8 cellular contexts compared by ENCODE assay signal in the genomic region with DNA sequence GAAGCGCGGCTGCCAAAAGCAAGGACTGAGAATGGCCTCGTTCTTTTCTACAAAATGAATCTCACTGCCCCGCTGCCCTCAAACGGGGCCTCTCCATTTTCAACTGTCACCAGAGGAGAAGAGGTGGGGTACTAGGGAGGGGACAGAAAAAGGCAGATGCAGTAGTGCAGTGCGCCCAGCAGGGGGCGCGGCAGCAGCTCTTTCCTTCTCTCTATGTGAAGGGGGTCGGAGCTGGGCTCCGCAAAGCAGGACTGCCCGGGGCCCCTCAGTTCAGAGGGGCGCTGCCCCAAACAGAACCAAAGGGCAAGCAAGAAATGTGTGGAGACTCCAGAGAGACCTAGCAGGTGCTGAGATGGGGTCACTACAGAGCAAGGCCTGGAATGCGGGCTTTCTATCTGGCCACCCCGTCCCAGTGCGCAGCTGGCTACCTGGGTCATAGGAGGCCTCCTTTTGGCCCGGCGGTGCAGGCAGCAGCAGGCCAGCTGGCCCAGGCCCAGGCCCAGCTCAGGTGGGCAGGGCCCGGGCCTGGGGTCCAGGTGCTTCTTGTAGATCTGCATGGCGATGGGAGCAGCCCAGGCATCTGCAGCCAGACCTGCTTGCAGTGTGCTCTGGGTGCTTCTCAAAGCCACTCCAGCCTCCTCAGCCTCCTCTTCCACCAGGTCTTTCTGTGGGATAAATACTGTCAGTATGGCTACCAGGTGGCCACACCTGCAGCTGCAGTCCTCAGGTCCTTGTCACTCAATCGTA. TPM values are rescaled to one million over a fixed set of nuclear protein-coding genes. Genes with fewer than 3 reads are reported as not detected.
DNase-seq lines count a peak whose midpoint lies in the region; ATAC-seq and TF ChIP-seq lines count a peak whose summit lies in the region.

No MANE protein-coding gene starts in this region.

- H3K27me3 Mint-ChIP-seq in activated T-helper 2 cell treated with anti-CD3 and anti-CD28 coated beads, Interferon-gamma antibody, Interleukin-2, Interleukin-4, amounts not matched to agents 10 μg/mL and 5 μg/mL and 100 μg/mL, durations not matched to agents 14 hours and 24 hours and 36 hours (ENCODE audit: low read depth), result no peaks in the 10 kb centered on the region

- no peak overlapping the region for H3K27ac Mint-ChIP-seq in activated T-helper 2 cell treated with anti-CD3 and anti-CD28 coated beads, Interferon-gamma antibody, Interleukin-2, Interleukin-4, amounts not matched to agents 10 μg/mL and 5 μg/mL and 100 μg/mL, durations not matched to agents 14 hours and 24 hours and 36 hours

- ATAC-seq in sciatic nerve (peak; percentile 80), GM21825 (IDR thresholded peaks at IDR 0.05; ENCODE audit: unreplicated experiment) (no peak)

- DNase-seq in ACHN (peak; percentile 19), NCI-H69 (lab: John Stamatoyannopoulos, UW) (peak; percentile 22), germinal center (ENCODE audit: low spot score) (peak; percentile 64), sciatic nerve (ENCODE audit: low spot score) (no peak), NCI-H2081 treated with DMSO at 0.1 percent for 48 hours (lab: John Stamatoyannopoulos, UW) (no peak)
- DNase-seq in activated T-helper 2 cell treated with anti-CD3 and anti-CD28 coated beads, Interferon-gamma antibody, Interleukin-2, Interleukin-4, amounts not matched to agents 10 μg/mL and 5 μg/mL and 100 μg/mL, durations not matched to agents 14 hours and 24 hours and 36 hours (ENCODE audit: low spot score), result peak; percentile 30

- peaks cover 1% of the 10 kb centered on the region for H3K4me1 Mint-ChIP-seq in activated T-helper 2 cell treated with anti-CD3 and anti-CD28 coated beads, Interferon-gamma antibody, Interleukin-2, Interleukin-4, amounts not matched to agents 10 μg/mL and 5 μg/mL and 100 μg/mL, durations not matched to agents 14 hours and 24 hours and 36 hours (ENCODE audit: low read depth)

- intact Hi-C loops in activated T-helper 2 cell treated with anti-CD3 and anti-CD28 coated beads, Interferon-gamma antibody, Interleukin-2, Interleukin-4, amounts not matched to agents 10 μg/mL and 5 μg/mL and 100 μg/mL, durations not matched to agents 14 hours and 24 hours and 36 hours (cut with micrococcal nuclease), result no loop called here
- intact Hi-C loops in sciatic nerve (cut with DNase I), result no loop called here

- no peak overlapping the region for H3K4me3 ChIP-seq in GM12875 (ENCODE audit: low read depth, low read length)

- H3K9me3 Mint-ChIP-seq in activated T-helper 2 cell treated with anti-CD3 and anti-CD28 coated beads, Interferon-gamma antibody, Interleukin-2, Interleukin-4, amounts not matched to agents 10 μg/mL and 5 μg/mL and 100 μg/mL, durations not matched to agents 14 hours and 24 hours and 36 hours, result no peaks in the 10 kb centered on the region

- H3K36me3 Mint-ChIP-seq in activated T-helper 2 cell treated with anti-CD3 and anti-CD28 coated beads, Interferon-gamma antibody, Interleukin-2, Interleukin-4, amounts not matched to agents 10 μg/mL and 5 μg/mL and 100 μg/mL, durations not matched to agents 14 hours and 24 hours and 36 hours (ENCODE audit: low read depth), result peaks cover 48% of the 10 kb centered on the region

- in situ Hi-C loops in ACHN (cut with HindIII; ENCODE audit: low pct_ligation_motif_present, low pct_unique_long_range_greater_than_20kb, low sequenced_read_pairs), result no loop called here

- H3K4me3 Mint-ChIP-seq in activated T-helper 2 cell treated with anti-CD3 and anti-CD28 coated beads, Interferon-gamma antibody, Interleukin-2, Interleukin-4, amounts not matched to agents 10 μg/mL and 5 μg/mL and 100 μg/mL, durations not matched to agents 14 hours and 24 hours and 36 hours (ENCODE audit: low read depth), result no peak overlapping the region

- TF ChIP-seq CTCF in GM12875 (IDR thresholded peaks at IDR 0.05; ENCODE audit: borderline replicate concordance, insufficient read depth, low read depth, low read length), result peak; percentile 94

RNA-seq across cellular contexts. Expression of a gene that starts 5.9 kb away (rescaled TPM):
- total RNA-seq in activated T-helper 2 cell treated with anti-CD3 and anti-CD28 coated beads, Interferon-gamma antibody, Interleukin-2, Interleukin-4, amounts not matched to agents 10 μg/mL and 5 μg/mL and 100 μg/mL, durations not matched to agents 14 hours and 24 hours and 36 hours, result 150 and 151 TPM in 2 replicates
- 53.9 TPM for total RNA-seq in sciatic nerve

RNA-seq across cellular contexts. Expression of a gene that starts 41.2 kb away (rescaled TPM):
- total RNA-seq in activated T-helper 2 cell treated with anti-CD3 and anti-CD28 coated beads, Interferon-gamma antibody, Interleukin-2, Interleukin-4, amounts not matched to agents 10 μg/mL and 5 μg/mL and 100 μg/mL, durations not matched to agents 14 hours and 24 hours and 36 hours, result 2.1 and 2.7 TPM in 2 replicates
- total RNA-seq in sciatic nerve, result 10.3 TPM

RNA-seq across cellular contexts. Expression of a gene that starts 42.2 kb away (rescaled TPM):
- total RNA-seq in activated T-helper 2 cell treated with anti-CD3 and anti-CD28 coated beads, Interferon-gamma antibody, Interleukin-2, Interleukin-4, amounts not matched to agents 10 μg/mL and 5 μg/mL and 100 μg/mL, durations not matched to agents 14 hours and 24 hours and 36 hours, result 107 and 108 TPM in 2 replicates
- 42.2 TPM for total RNA-seq in sciatic nerve

Comparison
In these comparisons a context has a peak if more than half of its experiments do, and no peak if none do; other contexts are left out.
1. DNase-seq: peak in ACHN (single experiment), NCI-H69 (single experiment), activated T-helper 2 cell treated with anti-CD3 and anti-CD28 coated beads, Interferon-gamma antibody, Interleukin-2, Interleukin-4, amounts not matched to agents 10 μg/mL and 5 μg/mL and 100 μg/mL, durations not matched to agents 14 hours and 24 hours and 36 hours (single experiment) and germinal center (single experiment); none in sciatic nerve (single experiment) and NCI-H2081 treated with DMSO at 0.1 percent for 48 hours (single experiment).